Comparison of ENCODE assay signal across 1 cellular context in genomic region chr3:152319256-152319655, GRCh38.
A peak's percentile ranks its signal among the peaks of the same experiment; 100 is the strongest.
TF ChIP-seq lines count a peak whose summit lies in the region.

No MANE protein-coding gene starts in this region.

TF ChIP-seq in GM12878, 131 proteins besides CTCF, POLR2A, EP300 and RAD21 (continued from another document):
- TF ChIP-seq FOS (IDR thresholded peaks at IDR 0.05; ENCODE audit: borderline replicate concordance, extremely low read depth, insufficient read length) (no peak), ATF7 (IDR thresholded peaks at IDR 0.05; ENCODE audit: low read depth) (peak; percentile 69), ZBED1 (IDR thresholded peaks at IDR 0.05; ENCODE audit: borderline replicate concordance) (no peak), USF1 (IDR thresholded peaks at IDR 0.05; ENCODE audit: borderline replicate concordance, extremely low read length, insufficient read depth, low read depth, low read length) (no peak), PBX3 (IDR thresholded peaks at IDR 0.05; ENCODE audit: insufficient replicate concordance, low read depth, low read length) (no peak), ZNF217 (IDR thresholded peaks at IDR 0.05) (no peak), SREBF2 (IDR thresholded peaks at IDR 0.05; ENCODE audit: low read length) (no peak), DPF2 (IDR thresholded peaks at IDR 0.05) (no peak), KLF5 (IDR thresholded peaks at IDR 0.05; ENCODE audit: partially characterized antibody) (no peak), ESRRA (IDR thresholded peaks at IDR 0.05; ENCODE audit: low read length) (no peak), ZNF622 (IDR thresholded peaks at IDR 0.05) (no peak), NR2C2 (IDR thresholded peaks at IDR 0.05; ENCODE audit: borderline replicate concordance, control insufficient read depth, insufficient read length, low read depth) (no peak), ZNF592 (IDR thresholded peaks at IDR 0.05) (no peak), CEBPB (IDR thresholded peaks at IDR 0.05; ENCODE audit: borderline replicate concordance in 1 of 2, low read depth in 2 of 2, low read length in 2 of 2) (no peak), CBX5 (IDR thresholded peaks at IDR 0.05; ENCODE audit: low read depth) (no peak), IRF5 (IDR thresholded peaks at IDR 0.05; ENCODE audit: borderline replicate concordance) (no peak), NRF1 (conservative IDR thresholded peaks at IDR 0.05; ENCODE audit: low read depth, low read length) (no peak), CEBPZ (IDR thresholded peaks at IDR 0.05; ENCODE audit: low read depth, low read length) (no peak), CBX3 (IDR thresholded peaks at IDR 0.05; ENCODE audit: borderline replicate concordance, low read depth) (no peak), BCL11A (IDR thresholded peaks at IDR 0.05; ENCODE audit: low read depth, low read length) (0 out of 2 replicates have a peak, but pooled peaks have one; percentile 37), ZNF274 (IDR thresholded peaks at IDR 0.05; ENCODE audit: insufficient read depth, insufficient read length) (no peak), NBN (IDR thresholded peaks at IDR 0.05) (no peak), WRNIP1 (IDR thresholded peaks at IDR 0.05; ENCODE audit: borderline replicate concordance, low read depth, low read length) (no peak), JUNB (IDR thresholded peaks at IDR 0.05) (peak; percentile 76), SMAD5 (IDR thresholded peaks at IDR 0.05; ENCODE audit: low read depth) (no peak), CREM (IDR thresholded peaks at IDR 0.05; ENCODE audit: low read depth) (peak; percentile 60), SMC3 (IDR thresholded peaks at IDR 0.05; ENCODE audit: borderline replicate concordance, low read length) (no peak), CHD4 (IDR thresholded peaks at IDR 0.05) (no peak), KAT2A (conservative IDR thresholded peaks at IDR 0.05; ENCODE audit: control insufficient read depth, low read depth, low read length) (no peak), PML (IDR thresholded peaks at IDR 0.05; ENCODE audit: low read length) (no peak), ZBTB40 (IDR thresholded peaks at IDR 0.05; ENCODE audit: borderline replicate concordance) (0 out of 2 replicates have a peak, but pooled peaks have one; percentile 34), HDAC2 (IDR thresholded peaks at IDR 0.05) (no peak), RFX5 (IDR thresholded peaks at IDR 0.05; ENCODE audit: low read depth, low read length) (no peak), SKIL (IDR thresholded peaks at IDR 0.05; ENCODE audit: low read depth, poor library complexity, severe bottlenecking) (no peak), IKZF1 (conservative IDR thresholded peaks at IDR 0.05) (no peak), SPI1 (IDR thresholded peaks at IDR 0.05; ENCODE audit: borderline replicate concordance, insufficient read depth, low read depth, low read length) (no peak), PAX8 (IDR thresholded peaks at IDR 0.05) (no peak), ASH2L (IDR thresholded peaks at IDR 0.05; ENCODE audit: borderline replicate concordance, low read depth) (no peak), ETV6 (conservative IDR thresholded peaks at IDR 0.05 in 1 of 2, IDR thresholded peaks at IDR 0.05 in 1 of 2; ENCODE audit: borderline replicate concordance in 1 of 2, low read depth in 1 of 2) (no peak), E2F4 (IDR thresholded peaks at IDR 0.05; ENCODE audit: low read depth, low read length) (no peak)
